ENCODE assay signal across 14 cellular contexts in the genomic region with DNA sequence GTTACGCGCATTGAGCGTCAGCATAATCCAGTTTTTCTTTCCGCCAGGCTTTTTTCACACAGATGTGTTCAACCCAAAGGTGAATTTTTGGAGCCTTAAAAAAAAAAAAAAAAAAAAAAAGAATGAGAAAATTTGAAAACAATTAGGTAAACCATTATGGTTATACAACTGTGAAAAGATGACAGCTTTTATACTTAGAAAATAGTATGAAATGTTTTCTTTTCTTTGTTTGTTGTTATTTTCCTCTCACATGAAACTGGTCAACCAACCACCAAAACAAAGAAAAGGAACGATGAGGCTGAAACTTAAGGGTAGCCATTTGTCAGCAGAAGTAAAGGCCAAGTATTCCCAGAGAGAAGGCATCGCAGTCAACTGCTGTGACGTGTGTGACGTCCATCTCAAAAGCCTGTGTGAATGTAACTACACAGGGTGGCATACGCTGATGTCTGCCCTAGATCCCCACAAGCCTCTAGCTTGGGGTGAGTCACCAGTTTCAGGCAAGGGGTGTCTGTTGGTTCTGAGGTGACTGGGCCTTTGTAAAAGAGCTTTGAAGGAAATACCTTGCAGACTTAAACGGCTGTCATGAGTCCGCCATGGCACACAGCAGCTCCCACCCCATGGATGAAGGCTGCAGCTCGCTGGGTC.
DNase-seq lines count a peak whose midpoint lies in the region; ATAC-seq and TF ChIP-seq lines count a peak whose summit lies in the region.
"Had no signal": no experiment of that assay in that cellular context is flagged by ENCODE, and none has a peak within 500 bp of the region (broad histone marks: within the 10 kb centered on the region; RNA-seq: fewer than 3 reads in every experiment).

No MANE protein-coding gene starts in this region.

- intact Hi-C loops in left lung (cut with DNase I), result no loop called here

- H3K27ac Mint-ChIP-seq in activated naive CD4-positive, alpha-beta T cell treated with anti-CD3 and anti-CD28 coated beads, Interleukin-2, amount 50 U/mL, for 72 hours, result no peak overlapping the region
- no peak overlapping the region for H3K27ac Mint-ChIP-seq in activated T-cell treated with anti-CD3 and anti-CD28 coated beads, Interleukin-2, amount 50 U/mL, for 24 hours
- H3K27ac Mint-ChIP-seq: activated naive CD8-positive, alpha-beta T cell; dendritic cell treated with granulocyte-macrophage colony-stimulating factor and Interleukin-4, amounts not matched to agents 40 ng/mL and 50 ng/mL, for 4 days had no signal

- no peak for TF ChIP-seq CTCF in left lung (IDR thresholded peaks at IDR 0.05)

- DNase-seq in activated naive CD4-positive, alpha-beta T cell treated with anti-CD3 and anti-CD28 coated beads, Interleukin-2, amount 50 U/mL, for 72 hours (ENCODE audit: low spot score in 2 of 2), result peak in 1 of 2 donors; percentile 20
- no peak for DNase-seq in activated naive CD4-positive, alpha-beta T cell treated with anti-CD3 and anti-CD28 coated beads, Interleukin-2, amount 50 U/mL, for 16 hours
- DNase-seq in activated T-cell treated with anti-CD3 and anti-CD28 coated beads, Interleukin-2, amount 50 U/mL, for 24 hours, result peak; percentile 32
- no peak for DNase-seq in left lung
- DNase-seq in superior temporal gyrus (ENCODE audit: extremely low spot score), result peak; percentile 10
- no peak for DNase-seq in epidermal melanocyte (ENCODE audit: insufficient read length, low spot score)
- no peak for DNase-seq in NOMO-1 (lab: John Stamatoyannopoulos, UW; ENCODE audit: unreplicated experiment in 2 of 2)
- no peak for DNase-seq in LoVo (ENCODE audit: low spot score)
- DNase-seq: posterior cingulate gyrus, uterus had no signal

- no peak overlapping the region for H3K4me3 Mint-ChIP-seq in activated T-cell treated with anti-CD3 and anti-CD28 coated beads, Interleukin-2, amount 50 U/mL, for 24 hours
- H3K4me3 Mint-ChIP-seq: activated naive CD8-positive, alpha-beta T cell; dendritic cell treated with granulocyte-macrophage colony-stimulating factor and Interleukin-4, amounts not matched to agents 40 ng/mL and 50 ng/mL, for 4 days had no signal

- no peaks in the 10 kb centered on the region for H3K27me3 Mint-ChIP-seq in activated T-cell treated with anti-CD3 and anti-CD28 coated beads, Interleukin-2, amount 50 U/mL, for 24 hours
- H3K27me3 Mint-ChIP-seq: activated naive CD8-positive, alpha-beta T cell; dendritic cell treated with granulocyte-macrophage colony-stimulating factor and Interleukin-4, amounts not matched to agents 40 ng/mL and 50 ng/mL, for 4 days had no signal

- no peaks in the 10 kb centered on the region for H3K36me3 ChIP-seq in left lung
- H3K36me3 ChIP-seq: BE2C, uterus had no signal

- H3K9me3 ChIP-seq in left lung, result no peaks in the 10 kb centered on the region
- H3K9me3 ChIP-seq: BE2C, uterus had no signal

- H3K36me3 Mint-ChIP-seq in activated naive CD4-positive, alpha-beta T cell treated with anti-CD3 and anti-CD28 coated beads, Interleukin-2, amount 50 U/mL, for 72 hours, result no peaks in the 10 kb centered on the region
- no peaks in the 10 kb centered on the region for H3K36me3 Mint-ChIP-seq in activated T-cell treated with anti-CD3 and anti-CD28 coated beads, Interleukin-2, amount 50 U/mL, for 24 hours (ENCODE audit: low read depth)

- peaks cover 14 to 21% of the 10 kb centered on the region in 2 donors for H3K4me1 ChIP-seq in left lung

- ATAC-seq in activated naive CD4-positive, alpha-beta T cell treated with anti-CD3 and anti-CD28 coated beads, Interleukin-2, amount 50 U/mL, for 72 hours, result peak; percentile 93 to 99
- ATAC-seq in left lung, result peak; percentile 33
- ATAC-seq: left lobe of liver had no signal

- no peak overlapping the region for H3K4me3 ChIP-seq in left lung
- H3K4me3 ChIP-seq: uterus had no signal

- peak overlapping the region; percentile 58 to 76 for H3K27ac ChIP-seq in left lung

- peaks cover 9% of the 10 kb centered on the region for H3K4me1 Mint-ChIP-seq in activated T-cell treated with anti-CD3 and anti-CD28 coated beads, Interleukin-2, amount 50 U/mL, for 24 hours (ENCODE audit: low read depth)

- H3K9me3 Mint-ChIP-seq in activated naive CD4-positive, alpha-beta T cell treated with anti-CD3 and anti-CD28 coated beads, Interleukin-2, amount 50 U/mL, for 72 hours, result no peaks in the 10 kb centered on the region
- H3K9me3 Mint-ChIP-seq in activated T-cell treated with anti-CD3 and anti-CD28 coated beads, Interleukin-2, amount 50 U/mL, for 24 hours, result no peaks in the 10 kb centered on the region
- H3K9me3 Mint-ChIP-seq: dendritic cell treated with granulocyte-macrophage colony-stimulating factor and Interleukin-4, amounts not matched to agents 40 ng/mL and 50 ng/mL, for 4 days had no signal

- H3K27me3 ChIP-seq in left lung, result no peaks in the 10 kb centered on the region
- H3K27me3 ChIP-seq: BE2C, uterus had no signal

Comparison
In these comparisons a context has a peak if more than half of its experiments do, and no peak if none do; other contexts are left out.
1. DNase-seq: peak in activated T-cell treated with anti-CD3 and anti-CD28 coated beads, Interleukin-2, amount 50 U/mL, for 24 hours (single experiment) and superior temporal gyrus (single experiment); none in activated naive CD4-positive, alpha-beta T cell treated with anti-CD3 and anti-CD28 coated beads, Interleukin-2, amount 50 U/mL, for 16 hours (single experiment), left lung (0 of 2), epidermal melanocyte (single experiment), NOMO-1 (0 of 2) and LoVo (single experiment).